8 cellular contexts compared by ENCODE assay signal in genomic region chr5:143398451-143399237, GRCh38. TPM values are rescaled to one million over a fixed set of nuclear protein-coding genes. Genes with fewer than 3 reads are reported as not detected.
DNase-seq lines count a peak whose midpoint lies in the region; TF ChIP-seq lines count a peak whose summit lies in the region.

No MANE protein-coding gene starts in this region.

- peak overlapping the region; percentile 94 for H3K4me3 Mint-ChIP-seq in HFFc6
- H3K4me3 Mint-ChIP-seq in MCF 10A (ENCODE audit: unreplicated experiment), result peak overlapping the region; percentile 98

- H3K9me3 Mint-ChIP-seq in HFFc6 (no peaks in the 10 kb centered on the region), MCF 10A (ENCODE audit: unreplicated experiment) (no peaks in the 10 kb centered on the region)

- DNase-seq in HFFc6, result no peak
- peak; percentile 62 for DNase-seq in MCF 10A (ENCODE audit: unreplicated experiment)
- peak; percentile 24 for DNase-seq in myocyte (ENCODE audit: low read depth)
- DNase-seq in GM19238 (ENCODE audit: insufficient read length, low spot score), result no peak
- DNase-seq in UCSD-AML1 (lab: John Stamatoyannopoulos, UW; ENCODE audit: unreplicated experiment), result no peak
- no peak for DNase-seq in NCI-H146 (lab: John Stamatoyannopoulos, UW)
- no peak for DNase-seq in GDM1 (lab: John Stamatoyannopoulos, UW)

- POLR2A ChIA-PET in MCF 10A (lab: Yijun Ruan, JAX), result interaction anchor here (0.6 to 9.6 kb wide), 39 partner anchors 6 to 772 kb away, joined by 3 to 116 read pairs (median 4); partner anchors contain the start of genes KCTD16 and YIPF5

- peak overlapping the region; percentile 86 for H3K4me3 ChIP-seq in BLaER1

- H4K20me1 ChIP-seq in BLaER1, result peaks cover 94% of the 10 kb centered on the region

- peak overlapping the region; percentile 98 for H3K27ac ChIP-seq in BLaER1

- H3K36me3 Mint-ChIP-seq in HFFc6 (ENCODE audit: low read depth), result peaks cover 44% of the 10 kb centered on the region
- peaks cover 34% of the 10 kb centered on the region for H3K36me3 Mint-ChIP-seq in MCF 10A (ENCODE audit: insufficient read depth, unreplicated experiment)

- intact Hi-C loops in MCF 10A (cut with micrococcal nuclease), result loop anchor here (1.0 kb wide), 4 partner anchors 154 to 476 kb away; no protein-coding TSS in a partner anchor

- H3K27me3 ChIP-seq in BLaER1, result peaks cover 10% of the 10 kb centered on the region; the same call in 1 of the 2 replicates

- H3K4me1 ChIP-seq in BLaER1, result peaks cover 46% of the 10 kb centered on the region

- H3K36me3 ChIP-seq in BLaER1, result peaks cover 13% of the 10 kb centered on the region

- H3K4me2 ChIP-seq in BLaER1, result peak overlapping the region; percentile 89

- H3K4me1 Mint-ChIP-seq in HFFc6 (ENCODE audit: low read depth) (peaks cover 76% of the 10 kb centered on the region), MCF 10A (ENCODE audit: insufficient read depth, unreplicated experiment) (peaks cover 39% of the 10 kb centered on the region)

- H3K27me3 Mint-ChIP-seq in HFFc6 (ENCODE audit: insufficient read depth) (no peaks in the 10 kb centered on the region), MCF 10A (ENCODE audit: insufficient read depth, unreplicated experiment) (no peaks in the 10 kb centered on the region)

- H3K27ac Mint-ChIP-seq in HFFc6, result no peak overlapping the region
- H3K27ac Mint-ChIP-seq in MCF 10A (ENCODE audit: low read depth, unreplicated experiment), result peak overlapping the region; percentile 99

- no peaks in the 10 kb centered on the region for H3K9me3 ChIP-seq in BLaER1

- CTCF ChIA-PET in MCF 10A (lab: Yijun Ruan, JAX), result interaction anchor here (0.6 to 1.8 kb wide), 7 partner anchors 198 to 569 kb away, joined by 3 to 12 read pairs (median 3); no protein-coding TSS in a partner anchor

- no peak for TF ChIP-seq CTCF in HFFc6 (IDR thresholded peaks at IDR 0.05)
- no peak for TF ChIP-seq CTCF in MCF 10A (IDR thresholded peaks at IDR 0.05; ENCODE audit: unreplicated experiment)

- BruUV-seq in MCF 10A (replicated peaks; lab: Mats Ljungman, UMichigan), result no TSS peak

- peak overlapping the region; percentile 98 for H3K9ac ChIP-seq in BLaER1

RNA-seq across cellular contexts. Expression of gene NR3C1, which starts 4.8 kb away (rescaled TPM):
- total RNA-seq in HFFc6 (2021; fragmentation: NEBNext Ultra II Directional; extraction: Animal tissue kit (Norgen Biotek cat#: 25700)), result 10 to 100 TPM; 61.6 to 86.9 (median 71.5) TPM
- total RNA-seq in MCF 10A (2022) (92.9 and 113 TPM in 2 replicates), myocyte (52.2 and 59.9 TPM in 2 replicates)
- 20.3 TPM for polyA plus RNA-seq in myocyte (2012)

Comparison
In these comparisons a context has a peak if more than half of its experiments do, and no peak if none do; other contexts are left out.
1. DNase-seq: peak in MCF 10A (single experiment) and myocyte (single experiment); none in HFFc6 (single experiment), GM19238 (single experiment), UCSD-AML1 (single experiment), NCI-H146 (single experiment) and GDM1 (single experiment).